Comparison of ENCODE assay signal across 8 cellular contexts in genomic region chr17:69414408-69415274, GRCh38. TPM values are rescaled to one million over a fixed set of nuclear protein-coding genes. Genes with fewer than 3 reads are reported as not detected.
DNase-seq lines count a peak whose midpoint lies in the region; ATAC-seq and TF ChIP-seq lines count a peak whose summit lies in the region.

TSS of gene MAP2K6 (plus strand) at chr17:69414697. CDS start at chr17:69414985, 288 bp downstream.

- H3K27ac ChIP-seq in suprapubic skin: no peak within 1 kb of the TSS

- peaks cover 31% of the 10 kb centered on the region for H3K4me1 ChIP-seq in suprapubic skin

- TF ChIP-seq EP300 in suprapubic skin (IDR thresholded peaks at IDR 0.05): no peak

- DNase-seq in DMS153 treated with DMSO at 0.1 percent for 48 hours (lab: John Stamatoyannopoulos, UW; ENCODE audit: unreplicated experiment): peak; percentile 48
- peak; percentile 63 for DNase-seq in HuH-7 (ENCODE audit: low spot score)
- DNase-seq in RKO (ENCODE audit: low spot score): peak; percentile 23
- DNase-seq in activated effector memory CD4-positive, alpha-beta T cell treated with anti-CD3 and anti-CD28 coated beads, Interleukin-2, amount 50 U/mL, for 16 hours: peak; percentile 91
- peak; percentile 59 for DNase-seq in glomerular visceral epithelial cell (ENCODE audit: extremely low spot score)
- peak in 55 of 56 donors; percentile 12 to 91 (median 77) for DNase-seq in nucleus accumbens (lab: John Stamatoyannopoulos, UW)
- DNase-seq in suprapubic skin (ENCODE audit: low spot score in 2 of 2): peak; percentile 80 to 86

- TF ChIP-seq CTCF in suprapubic skin (IDR thresholded peaks at IDR 0.05): no peak

- peak; percentile 97 for ATAC-seq in GM21528 (IDR thresholded peaks at IDR 0.05; ENCODE audit: low FRiP score, unreplicated experiment)

- TF ChIP-seq POLR2A in suprapubic skin (IDR thresholded peaks at IDR 0.05): no peak

- no peaks in the 10 kb centered on the region for H3K36me3 ChIP-seq in suprapubic skin

- WGBS in suprapubic skin: 2% methylated on average over 27 of the region's 27 CpGs

- peak within 1 kb of the TSS; percentile 56 for H3K4me3 ChIP-seq in suprapubic skin

- no peaks in the 10 kb centered on the region for H3K27me3 ChIP-seq in suprapubic skin

- H3K9me3 ChIP-seq in suprapubic skin: no peaks in the 10 kb centered on the region

RNA-seq across cellular contexts. Expression of gene MAP2K6, which starts in this region (rescaled TPM):
- 1 to 10 TPM; 2.4 to 6.3 (median 3.9) TPM for total RNA-seq in suprapubic skin

Comparison
In these comparisons a context has a peak if more than half of its experiments do, and no peak if none do; other contexts are left out.
1. DNase-seq: peak in every context shown above with its lines; median percentile 91 in activated effector memory CD4-positive, alpha-beta T cell treated with anti-CD3 and anti-CD28 coated beads, Interleukin-2, amount 50 U/mL, for 16 hours; 83 in suprapubic skin; 77 in nucleus accumbens; 63 in HuH-7; 59 in glomerular visceral epithelial cell; 48 in DMS153 treated with DMSO at 0.1 percent for 48 hours; 23 in RKO.